30 cellular contexts compared by ENCODE assay signal in genomic region chr15:29122506-29122905, GRCh38.
"Had no signal": no experiment of that assay in that cellular context is flagged by ENCODE, and none has a peak within 500 bp of the region (broad histone marks: within the 10 kb centered on the region; RNA-seq: fewer than 3 reads in every experiment).

No MANE protein-coding gene starts in this region.

- H3K36me3 ChIP-seq: breast epithelium, SJCRH30 had no signal

- DNase-seq: activated CD4-positive, alpha-beta T cell treated with anti-CD3 and anti-CD28 coated beads for 36 hours; activated CD4-positive, CD25-positive, alpha-beta regulatory T cell; activated CD8-positive, alpha-beta memory T cell treated with anti-CD3 and anti-CD28 coated beads, Interleukin-2, amount 50 U/mL, for 4 hours; activated CD8-positive, alpha-beta T cell treated with anti-CD3 and anti-CD28 coated beads for 36 hours; activated gamma-delta T cell treated with Interleukin-2 at 50 U/mL for 16 hours; activated naive CD4-positive, alpha-beta T cell treated with anti-CD3 and anti-CD28 coated beads, Interleukin-2, amount 10 ng/mL, durations not matched to agents 7 days and 5 days; activated naive CD8-positive, alpha-beta T cell treated with anti-CD3 and anti-CD28 coated beads for 36 hours; activated T-cell treated with anti-CD3 and anti-CD28 coated beads, Interleukin-2, amount 50 U/mL, for 72 hours; anterior cingulate cortex; central memory CD4-positive, alpha-beta T cell; Karpas-422; MM.1S; NCI-H1105; NCI-H1436 treated with DMSO at 0.1 percent for 48 hours; NCI-H187 treated with DMSO at 0.1 percent for 48 hours; NCI-H2171; NCI-H2227 treated with DMSO at 0.1 percent for 48 hours; NCI-H446 treated with DMSO at 0.1 percent for 48 hours; NCI-H524 treated with DMSO at 0.1 percent for 48 hours; NCI-H774; NK-92 treated with Interleukin-12 subunit alpha and Interleukin-12 subunit beta, amount 100 ng/mL, for 24 hours; OCI-M1; RPMI8226; SJCRH30; SK-N-SH; T-helper 1 cell had no signal

- H3K4me2 ChIP-seq: SK-N-SH had no signal

- H3K4me1 Mint-ChIP-seq: activated CD4-positive, alpha-beta T cell treated with anti-CD3 and anti-CD28 coated beads for 36 hours; activated naive CD4-positive, alpha-beta T cell treated with anti-CD3 and anti-CD28 coated beads, Interleukin-2, amount 10 ng/mL, durations not matched to agents 7 days and 5 days; activated naive CD8-positive, alpha-beta T cell treated with anti-CD3 and anti-CD28 coated beads for 36 hours had no signal

- H3K36me3 Mint-ChIP-seq: activated naive CD4-positive, alpha-beta T cell treated with anti-CD3 and anti-CD28 coated beads, Interleukin-2, amount 10 ng/mL, durations not matched to agents 7 days and 5 days; activated naive CD8-positive, alpha-beta T cell treated with anti-CD3 and anti-CD28 coated beads for 36 hours had no signal

- H3K9me3 Mint-ChIP-seq: activated CD8-positive, alpha-beta T cell treated with anti-CD3 and anti-CD28 coated beads for 36 hours; activated naive CD4-positive, alpha-beta T cell treated with anti-CD3 and anti-CD28 coated beads, Interleukin-2, amount 10 ng/mL, durations not matched to agents 7 days and 5 days; activated naive CD8-positive, alpha-beta T cell treated with anti-CD3 and anti-CD28 coated beads for 36 hours; activated T-cell treated with anti-CD3 and anti-CD28 coated beads, Interleukin-2, amount 50 U/mL, for 72 hours; activated T-helper 2 cell treated with anti-CD3 and anti-CD28 coated beads, Interferon-gamma antibody, Interleukin-2, Interleukin-4, amounts not matched to agents 10 μg/mL and 5 μg/mL and 100 μg/mL, durations not matched to agents 14 hours and 24 hours and 36 hours had no signal

- H3K9me3 ChIP-seq: breast epithelium, SJCRH30, SK-N-SH had no signal

- H3K27ac Mint-ChIP-seq: activated CD4-positive, alpha-beta T cell treated with anti-CD3 and anti-CD28 coated beads for 36 hours; activated CD8-positive, alpha-beta T cell treated with anti-CD3 and anti-CD28 coated beads for 36 hours; activated naive CD4-positive, alpha-beta T cell treated with anti-CD3 and anti-CD28 coated beads, Interleukin-2, amount 10 ng/mL, durations not matched to agents 7 days and 5 days; activated naive CD8-positive, alpha-beta T cell treated with anti-CD3 and anti-CD28 coated beads for 36 hours; activated T-cell treated with anti-CD3 and anti-CD28 coated beads, Interleukin-2, amount 50 U/mL, for 72 hours; activated T-helper 2 cell treated with anti-CD3 and anti-CD28 coated beads, Interferon-gamma antibody, Interleukin-2, Interleukin-4, amounts not matched to agents 10 μg/mL and 5 μg/mL and 100 μg/mL, durations not matched to agents 14 hours and 24 hours and 36 hours had no signal

- H3K9ac ChIP-seq: SK-N-SH had no signal

- H3K4me3 Mint-ChIP-seq: activated CD4-positive, alpha-beta T cell treated with anti-CD3 and anti-CD28 coated beads for 36 hours; activated CD8-positive, alpha-beta T cell treated with anti-CD3 and anti-CD28 coated beads for 36 hours; activated naive CD4-positive, alpha-beta T cell treated with anti-CD3 and anti-CD28 coated beads, Interleukin-2, amount 10 ng/mL, durations not matched to agents 7 days and 5 days; activated naive CD8-positive, alpha-beta T cell treated with anti-CD3 and anti-CD28 coated beads for 36 hours; activated T-cell treated with anti-CD3 and anti-CD28 coated beads, Interleukin-2, amount 50 U/mL, for 72 hours had no signal

- H3K4me1 ChIP-seq: breast epithelium, SJCRH30 had no signal

- H3K27me3 ChIP-seq: breast epithelium, SJCRH30 had no signal

- H3K27me3 Mint-ChIP-seq: activated CD4-positive, alpha-beta T cell treated with anti-CD3 and anti-CD28 coated beads for 36 hours; activated CD8-positive, alpha-beta T cell treated with anti-CD3 and anti-CD28 coated beads for 36 hours; activated naive CD4-positive, alpha-beta T cell treated with anti-CD3 and anti-CD28 coated beads, Interleukin-2, amount 10 ng/mL, durations not matched to agents 7 days and 5 days; activated naive CD8-positive, alpha-beta T cell treated with anti-CD3 and anti-CD28 coated beads for 36 hours had no signal

- H3K27ac ChIP-seq: breast epithelium, SJCRH30, VCaP had no signal

- H3K4me3 ChIP-seq: breast epithelium, K562, SJCRH30 had no signal
